9 cellular contexts compared by ENCODE assay signal in genomic region chr6:10425973-10426780, GRCh38. TPM values are rescaled to one million over a fixed set of nuclear protein-coding genes. Genes with fewer than 3 reads are reported as not detected.
A peak's percentile ranks its signal among the peaks of the same experiment; 100 is the strongest.
DNase-seq lines count a peak whose midpoint lies in the region; ATAC-seq and TF ChIP-seq lines count a peak whose summit lies in the region.
"Had no signal": no experiment of that assay in that cellular context is flagged by ENCODE, and none has a peak within 500 bp of the region (broad histone marks: within the 10 kb centered on the region; RNA-seq: fewer than 3 reads in every experiment).

No MANE protein-coding gene starts in this region.

- H3K4me1 ChIP-seq in prostate gland (replicated peaks) = no peaks in the 10 kb centered on the region
- H3K4me1 ChIP-seq in SJCRH30 = no peaks in the 10 kb centered on the region

- H3K27ac Mint-ChIP-seq in activated naive CD4-positive, alpha-beta T cell treated with anti-CD3 and anti-CD28 coated beads, Interleukin-2, amount 10 ng/mL, durations not matched to agents 7 days and 5 days = peak overlapping the region; percentile 7

- ATAC-seq in HG02981 (IDR thresholded peaks at IDR 0.05; ENCODE audit: unreplicated experiment) = peak; percentile 71

- peaks cover 2% of the 10 kb centered on the region for H3K9me3 Mint-ChIP-seq in activated naive CD4-positive, alpha-beta T cell treated with anti-CD3 and anti-CD28 coated beads, Interleukin-2, amount 10 ng/mL, durations not matched to agents 7 days and 5 days

- H3K4me3 ChIP-seq in prostate gland (peak overlapping the region; percentile 31 to 35), SJCRH30 (no peak overlapping the region)

- peaks cover 8% of the 10 kb centered on the region for H3K36me3 Mint-ChIP-seq in activated naive CD4-positive, alpha-beta T cell treated with anti-CD3 and anti-CD28 coated beads, Interleukin-2, amount 10 ng/mL, durations not matched to agents 7 days and 5 days

- H3K4me3 Mint-ChIP-seq in activated naive CD4-positive, alpha-beta T cell treated with anti-CD3 and anti-CD28 coated beads, Interleukin-2, amount 10 ng/mL, durations not matched to agents 7 days and 5 days = peak overlapping the region; percentile 31

- CTCF ChIA-PET in activated naive CD4-positive, alpha-beta T cell treated with anti-CD3 and anti-CD28 coated beads, Interleukin-2, amount 10 ng/mL, durations not matched to agents 7 days and 5 days (lab: Charles Lee) = interaction anchor here (1.5 kb wide), 1 partner anchor 8 kb away, joined by 4 read pairs; no protein-coding TSS in a partner anchor

- peak; percentile 15 for TF ChIP-seq POLR2A in prostate gland (IDR thresholded peaks at IDR 0.05)

- H3K9me3 ChIP-seq in prostate gland = no peaks in the 10 kb centered on the region
- no peaks in the 10 kb centered on the region for H3K9me3 ChIP-seq in SJCRH30 (replicated peaks)
- H3K9me3 ChIP-seq: neutrophil had no signal

- H3K27ac ChIP-seq in prostate gland (peak overlapping the region; percentile 48 to 70), SJCRH30 (no peak overlapping the region)
- H3K27ac ChIP-seq: neutrophil had no signal

- H3K27me3 ChIP-seq in prostate gland (replicated peaks; ENCODE audit: insufficient read depth) = peaks cover 7% of the 10 kb centered on the region
- no peaks in the 10 kb centered on the region for H3K27me3 ChIP-seq in SJCRH30

- H3K27me3 Mint-ChIP-seq in activated naive CD4-positive, alpha-beta T cell treated with anti-CD3 and anti-CD28 coated beads, Interleukin-2, amount 10 ng/mL, durations not matched to agents 7 days and 5 days = peaks cover 86% of the 10 kb centered on the region

- no peak for TF ChIP-seq CTCF in prostate gland (IDR thresholded peaks at IDR 0.05)

- WGBS in prostate gland = 5% methylated on average over 33 of the region's 55 CpGs

- no peaks in the 10 kb centered on the region for H3K36me3 ChIP-seq in prostate gland
- no peaks in the 10 kb centered on the region for H3K36me3 ChIP-seq in SJCRH30
- H3K36me3 ChIP-seq: neutrophil had no signal

- intact Hi-C loops in prostate gland (cut with DNase I) = no loop called here

- no peak for DNase-seq in activated naive CD4-positive, alpha-beta T cell treated with anti-CD3 and anti-CD28 coated beads, Interleukin-2, amount 10 ng/mL, durations not matched to agents 7 days and 5 days
- DNase-seq in activated naive CD4-positive, alpha-beta T cell (lab: John Stamatoyannopoulos, UW) = no peak
- DNase-seq in SW480 (ENCODE audit: low spot score) (peak; percentile 35), germinal center (ENCODE audit: low spot score) (peak; percentile 70), prostate gland (ENCODE audit: low spot score) (no peak), SJCRH30 (no peak), SHP77 treated with DMSO at 0.1 percent for 48 hours (lab: John Stamatoyannopoulos, UW) (no peak)

- peaks cover 18% of the 10 kb centered on the region for H3K4me1 Mint-ChIP-seq in activated naive CD4-positive, alpha-beta T cell treated with anti-CD3 and anti-CD28 coated beads, Interleukin-2, amount 10 ng/mL, durations not matched to agents 7 days and 5 days

RNA-seq across cellular contexts. Expression of gene TFAP2A, which starts 11.3 kb away (rescaled TPM):
- 10 to 100 TPM; 16.0 to 20.4 TPM for total RNA-seq in prostate gland
- 8.3 and 10.6 TPM in 2 replicates for total RNA-seq in SJCRH30 (2014; rRNA removed; shearing (Covaris generic))

Comparison
In these comparisons a context has a peak if more than half of its experiments do, and no peak if none do; other contexts are left out.
1. DNase-seq: peak in SW480 (single experiment) and germinal center (single experiment); none in activated naive CD4-positive, alpha-beta T cell treated with anti-CD3 and anti-CD28 coated beads, Interleukin-2, amount 10 ng/mL, durations not matched to agents 7 days and 5 days (single experiment), activated naive CD4-positive, alpha-beta T cell (0 of 4), prostate gland (single experiment), SJCRH30 (0 of 2) and SHP77 treated with DMSO at 0.1 percent for 48 hours (single experiment).